21 cellular contexts compared by ENCODE assay signal in genomic region chr4:1751155-1751918, GRCh38. TPM values are rescaled to one million over a fixed set of nuclear protein-coding genes. Genes with fewer than 3 reads are reported as not detected.
A peak's percentile ranks its signal among the peaks of the same experiment; 100 is the strongest.
DNase-seq lines count a peak whose midpoint lies in the region; ATAC-seq, FAIRE-seq and TF ChIP-seq lines count a peak whose summit lies in the region.
"Had no signal": no experiment of that assay in that cellular context is flagged by ENCODE, and none has a peak within 500 bp of the region (broad histone marks: within the 10 kb centered on the region; RNA-seq: fewer than 3 reads in every experiment).

No MANE protein-coding gene starts in this region.

- H3K4me3 Mint-ChIP-seq in stimulated activated naive CD8-positive, alpha-beta T cell treated with anti-CD3 and anti-CD28 coated beads, Interleukin-15, amount 100 ng/mL, for 72 hours, result no peak overlapping the region
- H3K4me3 Mint-ChIP-seq in T-helper 2 cell treated with Interferon-gamma antibody and Interleukin-4, amounts not matched to agents 5 μg/mL and 100 μg/mL, for 36 hours, result no peak overlapping the region
- H3K4me3 Mint-ChIP-seq: CD4-positive, alpha-beta T cell; GM23338 had no signal

- peaks cover 0 to 4% (median 0%) of the 10 kb centered on the region in 4 experiments; a peak in 2 of 7 replicates for H3K27me3 ChIP-seq in H1 (replicated peaks in 1 of 4; ENCODE audit: control insufficient read depth in 3 of 4, extremely low read depth in 1 of 4, insufficient read depth in 3 of 4, low read length in 3 of 4)
- peaks cover 0 to 12% (median 0%) of the 10 kb centered on the region in 3 experiments for H3K27me3 ChIP-seq in neuronal stem cell (ENCODE audit: control insufficient read depth in 3 of 3, insufficient read depth in 3 of 3, low read depth in 1 of 3, low read length in 3 of 3)
- no peaks in the 10 kb centered on the region for H3K27me3 ChIP-seq in osteoblast (ENCODE audit: insufficient read depth, low read length)
- H3K27me3 ChIP-seq: Peyer's patch had no signal

- H4K20me1 ChIP-seq in H1 (replicated peaks in 1 of 2; ENCODE audit: control insufficient read depth in 1 of 2, insufficient read depth in 2 of 2, low read length in 2 of 2), result no peaks in the 10 kb centered on the region
- H4K20me1 ChIP-seq in osteoblast (ENCODE audit: insufficient read depth, low read length), result no peaks in the 10 kb centered on the region

- DNase-seq in stimulated activated naive CD8-positive, alpha-beta T cell treated with anti-CD3 and anti-CD28 coated beads, Interleukin-15, amount 100 ng/mL, for 72 hours, result no peak
- DNase-seq in stimulated activated naive CD8-positive, alpha-beta T cell treated with anti-CD3 and anti-CD28 coated beads, Interleukin-15, Interleukin-2, amounts not matched to agents 100 U/mL and 50 U/mL, for 24 hours, result no peak
- DNase-seq in H1 (ENCODE audit: low read depth in 1 of 2, low spot score in 2 of 2) (no peak), neuronal stem cell (ENCODE audit: low spot score) (no peak), osteoblast (ENCODE audit: insufficient read length, low spot score, missing footprints) (no peak)
- DNase-seq in T-helper 2 cell treated with Interferon-gamma antibody and Interleukin-4, amounts not matched to agents 5 μg/mL and 100 μg/mL, for 36 hours (ENCODE audit: low spot score), result no peak
- DNase-seq in stimulated activated CD4-positive, alpha-beta T cell treated with anti-CD3 and anti-CD28 coated beads, Interleukin-4, amount 100 ng/mL, for 4 hours, result no peak
- DNase-seq: CD4-positive, alpha-beta T cell; NCI-H1092; NCI-H1417 treated with DMSO at 0.1 percent for 48 hours; NCI-H1694 treated with DMSO at 0.1 percent for 48 hours; NCI-H2081; NCI-H2171; OCI-M1; Peyer's patch had no signal

- H4K5ac ChIP-seq in H1 (ENCODE audit: insufficient read length, low read depth, low read length), result no peak overlapping the region

- no peak for TF ChIP-seq RAD21 in H1 (IDR thresholded peaks at IDR 0.05 in 1 of 2, conservative IDR thresholded peaks at IDR 0.05 in 1 of 2; ENCODE audit: low read depth in 2 of 2, low read length in 2 of 2)

- no peak overlapping the region for H3K27ac ChIP-seq in H1 (ENCODE audit: low read depth, low read length)
- no peak overlapping the region for H3K27ac ChIP-seq in neuronal stem cell (replicated peaks; ENCODE audit: low read length)
- no peak overlapping the region for H3K27ac ChIP-seq in osteoblast (ENCODE audit: low read depth, low read length)

- peaks cover 44% of the 10 kb centered on the region for H3K4me1 Mint-ChIP-seq in stimulated activated naive CD8-positive, alpha-beta T cell treated with anti-CD3 and anti-CD28 coated beads, Interleukin-15, amount 100 ng/mL, for 72 hours
- no peaks in the 10 kb centered on the region for H3K4me1 Mint-ChIP-seq in T-helper 2 cell treated with Interferon-gamma antibody and Interleukin-4, amounts not matched to agents 5 μg/mL and 100 μg/mL, for 36 hours (ENCODE audit: low read depth)
- H3K4me1 Mint-ChIP-seq: GM23338, IgD-negative memory B cell had no signal

- H3K18ac ChIP-seq in H1 (ENCODE audit: extremely low read depth, low read length) (no peak overlapping the region), neuronal stem cell (ENCODE audit: low read length) (no peak overlapping the region)

- H2BK5ac ChIP-seq in H1 (ENCODE audit: low read depth, low read length) (no peak overlapping the region), neuronal stem cell (ENCODE audit: low read length) (peak overlapping the region; percentile 13)

- peaks cover 11% of the 10 kb centered on the region for H3K27me3 Mint-ChIP-seq in stimulated activated naive CD8-positive, alpha-beta T cell treated with anti-CD3 and anti-CD28 coated beads, Interleukin-15, amount 100 ng/mL, for 72 hours
- H3K27me3 Mint-ChIP-seq in T-helper 2 cell treated with Interferon-gamma antibody and Interleukin-4, amounts not matched to agents 5 μg/mL and 100 μg/mL, for 36 hours (ENCODE audit: low read depth), result no peaks in the 10 kb centered on the region
- H3K27me3 Mint-ChIP-seq: CD4-positive, alpha-beta T cell had no signal

- H2BK120ac ChIP-seq in H1 (replicated peaks; ENCODE audit: low read depth, low read length) (no peak overlapping the region), neuronal stem cell (ENCODE audit: low read depth, low read length) (no peak overlapping the region)

- H3K4ac ChIP-seq in H1 (replicated peaks; ENCODE audit: insufficient read length, low read depth, low read length), result no peak overlapping the region
- no peak overlapping the region for H3K4ac ChIP-seq in neuronal stem cell (ENCODE audit: low read length)

- no peak overlapping the region for H3K27ac Mint-ChIP-seq in stimulated activated naive CD8-positive, alpha-beta T cell treated with anti-CD3 and anti-CD28 coated beads, Interleukin-15, amount 100 ng/mL, for 72 hours
- no peak overlapping the region for H3K27ac Mint-ChIP-seq in T-helper 2 cell treated with Interferon-gamma antibody and Interleukin-4, amounts not matched to agents 5 μg/mL and 100 μg/mL, for 36 hours
- H3K27ac Mint-ChIP-seq: CD4-positive, alpha-beta T cell; GM23338; IgD-negative memory B cell had no signal

- POLR2A ChIA-PET in H1 (lab: Charles Lee; ENCODE audit: partially characterized antibody), result interaction anchor here (0.7 to 2.5 kb wide), 13 partner anchors 9 to 62 kb away, joined by 3 to 8 read pairs (median 4); no protein-coding TSS in a partner anchor

- H3K4me1 ChIP-seq in H1 (replicated peaks in 1 of 4; ENCODE audit: control insufficient read depth in 3 of 4, insufficient read depth in 4 of 4, low read length in 3 of 4) (peaks cover 0 to 13% (median 10%) of the 10 kb centered on the region in 4 experiments; a peak in 6 of 7 replicates), neuronal stem cell (ENCODE audit: control insufficient read depth in 2 of 2, insufficient read depth in 1 of 2, low read depth in 1 of 2, low read length in 2 of 2) (peaks cover 8 to 9% of the 10 kb centered on the region in 2 donors), osteoblast (ENCODE audit: insufficient read depth, low read length) (no peaks in the 10 kb centered on the region)
- H3K4me1 ChIP-seq: HAP-1 had no signal

- H3K36me3 ChIP-seq in H1 (ENCODE audit: control insufficient read depth in 2 of 4, insufficient read depth in 4 of 4, low read length in 3 of 4) (no peaks in the 10 kb centered on the region), neuronal stem cell (replicated peaks in 1 of 2; ENCODE audit: control insufficient read depth in 2 of 2, insufficient read depth in 2 of 2, low read length in 2 of 2) (no peaks in the 10 kb centered on the region), osteoblast (ENCODE audit: insufficient read depth, low read length) (no peaks in the 10 kb centered on the region)
- H3K36me3 ChIP-seq: HAP-1, Peyer's patch had no signal

- no peak for TF ChIP-seq POLR2A in H1 (IDR thresholded peaks at IDR 0.05; ENCODE audit: control extremely low read depth in 1 of 2, low read depth in 2 of 2, low read length in 2 of 2)

- peak overlapping the region; percentile 32; the same call in 1 of the 2 replicates for H2BK20ac ChIP-seq in H1 (ENCODE audit: low read length)

- FAIRE-seq in H1 (lab: Jason Lieb, UNC), result no peak
- FAIRE-seq: D721Med, G401.6 had no signal

- 84% methylated on average over 23 of the region's 31 CpGs; no CpG with 5 or more reads in 1 of the 2 experiments for WGBS in H1 (ENCODE audit: extremely low coverage in 1 of 2, insufficient coverage in 1 of 2, insufficient read length in 1 of 2, insufficient replicate concordance in 2 of 2, low coverage in 1 of 2, low lambda C conversion rate in 2 of 2, missing lambda C conversion rate in 1 of 2), 2 experiments
- WGBS in neuronal stem cell (ENCODE audit: extremely low coverage in 2 of 2, insufficient read length in 2 of 2, insufficient replicate concordance in 1 of 2), 2 donors, result no CpG with 5 or more reads among the region's 31 CpGs

- H3K4me3 ChIP-seq in H1 (ENCODE audit: extremely low read depth in 1 of 4, insufficient read depth in 2 of 4, low read depth in 3 of 4, low read length in 4 of 4), result no peak overlapping the region
- H3K4me3 ChIP-seq in neuronal stem cell (ENCODE audit: low read length in 2 of 2), result no peak overlapping the region
- no peak overlapping the region for H3K4me3 ChIP-seq in osteoblast (ENCODE audit: insufficient read depth, low read length)
- H3K4me3 ChIP-seq: GM23338, HAP-1, Peyer's patch had no signal

- peak overlapping the region; percentile 3; the same call in 1 of the 2 replicates for H4K8ac ChIP-seq in H1 (ENCODE audit: extremely low read depth, insufficient read depth, low read length)
- no peak overlapping the region for H4K8ac ChIP-seq in neuronal stem cell (ENCODE audit: low read depth, low read length)

- 0 out of 2 replicates have a peak overlapping the region, but pooled peaks have one; percentile 9 for H2BK12ac ChIP-seq in H1 (ENCODE audit: low read depth, low read length)
- H2BK12ac ChIP-seq in neuronal stem cell (ENCODE audit: low read length), result peak overlapping the region; percentile 90

- H3K9me3 ChIP-seq in H1 (ENCODE audit: insufficient read depth in 2 of 2, low read depth in 1 of 2, low read length in 1 of 2) (no peaks in the 10 kb centered on the region), neuronal stem cell (replicated peaks in 1 of 2; ENCODE audit: control insufficient read depth in 2 of 2, insufficient read depth in 1 of 2, low read depth in 1 of 2, low read length in 2 of 2) (no peaks in the 10 kb centered on the region), osteoblast (ENCODE audit: low read depth, low read length) (no peaks in the 10 kb centered on the region)
- H3K9me3 ChIP-seq: HAP-1, Peyer's patch had no signal

- H2AFZ ChIP-seq in H1 (ENCODE audit: low read length), result no peak overlapping the region
- H2AFZ ChIP-seq in neuronal stem cell (ENCODE audit: low read length), result no peak overlapping the region
- no peak overlapping the region for H2AFZ ChIP-seq in osteoblast (ENCODE audit: low read length)
- H2AFZ ChIP-seq: GM23338 had no signal

- no peaks in the 10 kb centered on the region for H3K23me2 ChIP-seq in H1 (ENCODE audit: low read depth, low read length)

- no peaks in the 10 kb centered on the region for H3K36me3 Mint-ChIP-seq in T-helper 2 cell treated with Interferon-gamma antibody and Interleukin-4, amounts not matched to agents 5 μg/mL and 100 μg/mL, for 36 hours (ENCODE audit: low read depth)
- H3K36me3 Mint-ChIP-seq: IgD-negative memory B cell had no signal

- no peaks in the 10 kb centered on the region for H3K9me3 Mint-ChIP-seq in stimulated activated naive CD8-positive, alpha-beta T cell treated with anti-CD3 and anti-CD28 coated beads, Interleukin-15, amount 100 ng/mL, for 72 hours
- no peaks in the 10 kb centered on the region for H3K9me3 Mint-ChIP-seq in T-helper 2 cell treated with Interferon-gamma antibody and Interleukin-4, amounts not matched to agents 5 μg/mL and 100 μg/mL, for 36 hours
- H3K9me3 Mint-ChIP-seq: CD4-positive, alpha-beta T cell; GM23338; IgD-negative memory B cell had no signal

- no peak overlapping the region for H2AK5ac ChIP-seq in H1 (ENCODE audit: low read depth, low read length)
- H2AK5ac ChIP-seq in neuronal stem cell (ENCODE audit: low read depth, low read length), result peak overlapping the region; percentile 96

- H3K4me2 ChIP-seq in H1 (ENCODE audit: insufficient read depth in 1 of 2, low read depth in 2 of 2, low read length in 2 of 2), result no peak overlapping the region
- no peak overlapping the region for H3K4me2 ChIP-seq in neuronal stem cell (ENCODE audit: insufficient read depth, low read length, poor library complexity, severe bottlenecking)
- H3K4me2 ChIP-seq in osteoblast (ENCODE audit: insufficient read depth, low read length), result no peak overlapping the region
- H3K4me2 ChIP-seq: GM23338 had no signal

- H3K79me2 ChIP-seq in H1 (ENCODE audit: control insufficient read depth in 1 of 2, insufficient read depth in 2 of 2, low read length in 2 of 2) (no peaks in the 10 kb centered on the region), osteoblast (ENCODE audit: insufficient read depth, low read length) (no peaks in the 10 kb centered on the region)

- peak; percentile 3 for ATAC-seq in stimulated activated naive CD8-positive, alpha-beta T cell treated with anti-CD3 and anti-CD28 coated beads, Interleukin-15, amount 100 ng/mL, for 72 hours
- ATAC-seq in stimulated activated naive CD8-positive, alpha-beta T cell treated with anti-CD3 and anti-CD28 coated beads, Interleukin-15, Interleukin-2, amounts not matched to agents 100 U/mL and 50 U/mL, for 24 hours, result no peak
- ATAC-seq: SK-N-SH treated with all-trans-retinoic acid at 6 μM for 48 hours had no signal

- peak overlapping the region; percentile 22 for H4K91ac ChIP-seq in H1 (replicated peaks; ENCODE audit: insufficient read length, low read length)
- no peak overlapping the region for H4K91ac ChIP-seq in neuronal stem cell (ENCODE audit: low read depth, low read length, poor library complexity)

- H2BK15ac ChIP-seq in H1 (ENCODE audit: low read length), result 0 out of 2 replicates have a peak overlapping the region, but pooled peaks have one; percentile 16
- H2BK15ac ChIP-seq in neuronal stem cell (ENCODE audit: low read length), result peak overlapping the region; percentile 89

- H3K23ac ChIP-seq in H1 (ENCODE audit: insufficient read length) (no peak overlapping the region), neuronal stem cell (ENCODE audit: low read depth, low read length, poor library complexity) (peak overlapping the region; percentile 85)

- H3K9ac ChIP-seq in H1 (replicated peaks in 1 of 4; ENCODE audit: extremely low read depth in 1 of 4, low read depth in 3 of 4, low read length in 3 of 4) (no peak overlapping the region), neuronal stem cell (ENCODE audit: low read depth, low read length, poor library complexity) (peak overlapping the region; percentile 30)

- TF ChIP-seq CTCF in H1 (IDR thresholded peaks at IDR 0.05; ENCODE audit: control extremely low read depth in 1 of 3, insufficient read depth in 1 of 3, low read depth in 1 of 3, low read length in 3 of 3) (no peak), osteoblast (IDR thresholded peaks at IDR 0.05; ENCODE audit: extremely low read depth, low read depth, low read length) (no peak)

- H3K79me1 ChIP-seq in H1 (ENCODE audit: low read depth, low read length), result no peaks in the 10 kb centered on the region
- H3K79me1 ChIP-seq in neuronal stem cell (ENCODE audit: low read depth, low read length), result no peaks in the 10 kb centered on the region

- H3K56ac ChIP-seq in H1 (replicated peaks; ENCODE audit: insufficient read length, low read depth, low read length), result no peak overlapping the region

- TF ChIP-seq EP300 in H1 (IDR thresholded peaks at IDR 0.05; ENCODE audit: borderline replicate concordance in 1 of 2, low read depth in 2 of 2, low read length in 2 of 2), result no peak

- CTCF ChIA-PET in H1 (lab: Charles Lee; ENCODE audit: partially characterized antibody), result interaction anchor here (0.6 to 52.9 kb wide), 9 partner anchors 23 to 662 kb away, joined by 3 to 2507 read pairs (median 4); partner anchors contain the start of gene FGFR3

- H3K14ac ChIP-seq in H1 (ENCODE audit: insufficient read length) (no peak overlapping the region), neuronal stem cell (ENCODE audit: low read length) (no peak overlapping the region)

RNA-seq across cellular contexts. Expression of gene TACC3, which starts 30.0 kb away (rescaled TPM):
- 147 and 148 TPM in 2 replicates for total RNA-seq in H1 (2021; fragmentation: NEBNext Ultra II Directional; extraction: Animal tissue kit (Norgen Biotek cat#: 25700))
- polyA plus RNA-seq in H1 (2011; rRNA removed), result 73.8 and 113 TPM in 2 replicates
- 93.2 TPM for polyA plus RNA-seq in H1 (2011; cell fraction: cytosol; rRNA removed)
- polyA plus RNA-seq in H1 (2011; cell fraction: nucleus; rRNA removed), result 159 TPM
- 127 to 150 TPM (median 147 TPM) in 4 replicates for polyA plus RNA-seq in H1 (2012, experiment 1 of 2)
- polyA plus RNA-seq in H1 (2012, experiment 2 of 2), result 102 TPM
- polyA plus RNA-seq in H1 (2013, experiment 1 of 2), result 103 TPM
- polyA plus RNA-seq in H1 (2013, experiment 2 of 2), result 92.2 TPM
- 22.0 and 36.9 TPM in 2 replicates for polyA minus RNA-seq in H1 (2011; rRNA and poly(A)+ RNA removed)
- 57.8 TPM for polyA minus RNA-seq in H1 (2011; cell fraction: cytosol; rRNA and poly(A)+ RNA removed)
- polyA minus RNA-seq in H1 (2011; cell fraction: nucleus; rRNA and poly(A)+ RNA removed), result 46.0 TPM
- polyA plus RNA-seq in neuronal stem cell (2013, experiment 1 of 2), result 110 TPM
- 108 TPM for polyA plus RNA-seq in neuronal stem cell (2013, experiment 2 of 2)
- total RNA-seq in osteoblast, result 3.2 and 4.0 TPM in 2 replicates

RNA-seq across cellular contexts. Expression of gene TMEM129, which starts 30.2 kb away (rescaled TPM):
- total RNA-seq in H1 (2021; fragmentation: NEBNext Ultra II Directional; extraction: Animal tissue kit (Norgen Biotek cat#: 25700)), result 28.5 and 31.5 TPM in 2 replicates
- 58.7 and 89.1 TPM in 2 replicates for polyA plus RNA-seq in H1 (2011; rRNA removed)
- 56.3 TPM for polyA plus RNA-seq in H1 (2011; cell fraction: cytosol; rRNA removed)
- 148 TPM for polyA plus RNA-seq in H1 (2011; cell fraction: nucleus; rRNA removed)
- polyA plus RNA-seq in H1 (2012, experiment 1 of 2), result 20.4 to 36.0 TPM (median 32.1 TPM) in 4 replicates
- polyA plus RNA-seq in H1 (2012, experiment 2 of 2), result 25.8 TPM
- 24.7 TPM for polyA plus RNA-seq in H1 (2013, experiment 1 of 2)
- 26.9 TPM for polyA plus RNA-seq in H1 (2013, experiment 2 of 2)
- polyA minus RNA-seq in H1 (2011; rRNA and poly(A)+ RNA removed), result 16.4 and 19.6 TPM in 2 replicates
- 25.7 TPM for polyA minus RNA-seq in H1 (2011; cell fraction: cytosol; rRNA and poly(A)+ RNA removed)
- polyA minus RNA-seq in H1 (2011; cell fraction: nucleus; rRNA and poly(A)+ RNA removed), result 30.7 TPM
- 28.3 TPM for polyA plus RNA-seq in neuronal stem cell (2013, experiment 1 of 2)
- 26.4 TPM for polyA plus RNA-seq in neuronal stem cell (2013, experiment 2 of 2)
- 37.1 and 38.0 TPM in 2 replicates for total RNA-seq in osteoblast

RNA-seq across cellular contexts. Expression of gene SLBP, which starts 39.2 kb away (rescaled TPM):
- total RNA-seq in H1 (2021; fragmentation: NEBNext Ultra II Directional; extraction: Animal tissue kit (Norgen Biotek cat#: 25700)), result 45.1 and 49.0 TPM in 2 replicates
- 24.6 and 44.1 TPM in 2 replicates for polyA plus RNA-seq in H1 (2011; rRNA removed)
- polyA plus RNA-seq in H1 (2011; cell fraction: cytosol; rRNA removed), result 41.5 TPM
- 18.5 TPM for polyA plus RNA-seq in H1 (2011; cell fraction: nucleus; rRNA removed)
- polyA plus RNA-seq in H1 (2012, experiment 1 of 2), result 36.4 to 63.8 TPM (median 38.7 TPM) in 4 replicates
- polyA plus RNA-seq in H1 (2012, experiment 2 of 2), result 16.6 TPM
- polyA plus RNA-seq in H1 (2013, experiment 1 of 2), result 38.1 TPM
- 38.5 TPM for polyA plus RNA-seq in H1 (2013, experiment 2 of 2)
- 19.4 and 22.8 TPM in 2 replicates for polyA minus RNA-seq in H1 (2011; rRNA and poly(A)+ RNA removed)
- polyA minus RNA-seq in H1 (2011; cell fraction: cytosol; rRNA and poly(A)+ RNA removed), result 29.6 TPM
- 13.3 TPM for polyA minus RNA-seq in H1 (2011; cell fraction: nucleus; rRNA and poly(A)+ RNA removed)
- polyA plus RNA-seq in neuronal stem cell (2013, experiment 1 of 2), result 44.6 TPM
- 44.5 TPM for polyA plus RNA-seq in neuronal stem cell (2013, experiment 2 of 2)
- 51.9 and 55.7 TPM in 2 replicates for total RNA-seq in osteoblast

RNA-seq across cellular contexts. Expression of gene FGFR3, which starts 41.8 kb away (rescaled TPM):
- total RNA-seq in H1 (2021; fragmentation: NEBNext Ultra II Directional; extraction: Animal tissue kit (Norgen Biotek cat#: 25700)), result 19.5 TPM in 2 replicates
- polyA plus RNA-seq in H1 (2011; rRNA removed), result 9.0 and 18.6 TPM in 2 replicates
- 23.3 TPM for polyA plus RNA-seq in H1 (2011; cell fraction: cytosol; rRNA removed)
- polyA plus RNA-seq in H1 (2011; cell fraction: nucleus; rRNA removed), result 124 TPM
- polyA plus RNA-seq in H1 (2012, experiment 1 of 2), result 17.5 to 23.1 TPM (median 20.3 TPM) in 4 replicates
- polyA plus RNA-seq in H1 (2012, experiment 2 of 2), result 15.8 TPM
- 8.6 TPM for polyA plus RNA-seq in H1 (2013, experiment 1 of 2)
- polyA plus RNA-seq in H1 (2013, experiment 2 of 2), result 8.2 TPM
- 4.2 and 7.4 TPM in 2 replicates for polyA minus RNA-seq in H1 (2011; rRNA and poly(A)+ RNA removed)
- polyA minus RNA-seq in H1 (2011; cell fraction: cytosol; rRNA and poly(A)+ RNA removed), result 22.6 TPM
- polyA minus RNA-seq in H1 (2011; cell fraction: nucleus; rRNA and poly(A)+ RNA removed), result 34.9 TPM
- 7.2 TPM for polyA plus RNA-seq in neuronal stem cell (2013, experiment 1 of 2)
- 7.6 TPM for polyA plus RNA-seq in neuronal stem cell (2013, experiment 2 of 2)
- 0.29 and 0.36 TPM in 2 replicates for total RNA-seq in osteoblast

Comparison
In these comparisons a context has a peak if more than half of its experiments do, and no peak if none do; other contexts are left out.
1. RNA of gene TACC3, which starts 30.0 kb away (total RNA-seq): 147 to 148 TPM in H1; 3.2 to 4.0 TPM in osteoblast; every median in the first group is over 10 times any median in the second.